Comparison of ENCODE assay signal across 1 cellular context in genomic region chr3:149736180-149737100, GRCh38.
TF ChIP-seq lines count a peak whose summit lies in the region.

No MANE protein-coding gene starts in this region.

TF ChIP-seq in SK-N-SH, 30 proteins besides CTCF, POLR2A, EP300 and RAD21:
- TF ChIP-seq USF2 (IDR thresholded peaks at IDR 0.05; ENCODE audit: borderline replicate concordance, low read depth, low read length) = no peak
- TF ChIP-seq GATA2 (CRISPR knock-in tag; IDR thresholded peaks at IDR 0.05) = no peak
- TF ChIP-seq FOSL2 (IDR thresholded peaks at IDR 0.05; ENCODE audit: borderline replicate concordance, low read depth) = no peak
- no peak for TF ChIP-seq TCF12 (IDR thresholded peaks at IDR 0.05)
- no peak for TF ChIP-seq MAX (IDR thresholded peaks at IDR 0.05; ENCODE audit: low read depth)
- TF ChIP-seq POLR2AphosphoS5 (IDR thresholded peaks at IDR 0.05; ENCODE audit: low read depth, low read length) = no peak
- no peak for TF ChIP-seq NRF1 (IDR thresholded peaks at IDR 0.05; ENCODE audit: low read depth, low read length)
- TF ChIP-seq RFX5 (IDR thresholded peaks at IDR 0.05; ENCODE audit: low read length) = no peak
- no peak for TF ChIP-seq ELF1 (IDR thresholded peaks at IDR 0.05)
- TF ChIP-seq MXI1 (IDR thresholded peaks at IDR 0.05; ENCODE audit: low read depth, low read length) = no peak
- no peak for TF ChIP-seq FOXJ3 (CRISPR knock-in tag; IDR thresholded peaks at IDR 0.05)
- TF ChIP-seq IRF3 (IDR thresholded peaks at IDR 0.05; ENCODE audit: low read depth, low read length) = no peak
- TF ChIP-seq FOXM1 (IDR thresholded peaks at IDR 0.05; ENCODE audit: low read depth) = no peak
- no peak for TF ChIP-seq GABPA (IDR thresholded peaks at IDR 0.05; ENCODE audit: low read depth)
- TF ChIP-seq REST (IDR thresholded peaks at IDR 0.05; ENCODE audit: low read depth, low read length) = no peak
